8 cellular contexts compared by ENCODE assay signal in genomic region chr1:235648407-235648907, GRCh38. TPM values are rescaled to one million over a fixed set of nuclear protein-coding genes. Genes with fewer than 3 reads are reported as not detected.
A peak's percentile ranks its signal among the peaks of the same experiment; 100 is the strongest.
DNase-seq lines count a peak whose midpoint lies in the region; ATAC-seq, FAIRE-seq and TF ChIP-seq lines count a peak whose summit lies in the region.

No MANE protein-coding gene starts in this region.

- FAIRE-seq in GM19239 (lab: Jason Lieb, UNC) (no peak), GM12892 (lab: Jason Lieb, UNC) (no peak)

- peak; percentile 27 for ATAC-seq in left lung

- H3K36me3 ChIP-seq in left lung: no peaks in the 10 kb centered on the region

- no peaks in the 10 kb centered on the region for H3K36me3 Mint-ChIP-seq in activated naive CD8-positive, alpha-beta T cell treated with anti-CD3 and anti-CD28 coated beads for 36 hours

- H3K27me3 Mint-ChIP-seq in activated naive CD8-positive, alpha-beta T cell treated with anti-CD3 and anti-CD28 coated beads for 36 hours: peaks cover 76% of the 10 kb centered on the region

- DNase-seq in COR-L47 (lab: John Stamatoyannopoulos, UW): peak; percentile 77
- peak; percentile 85 for DNase-seq in NCI-H1092 (lab: John Stamatoyannopoulos, UW)
- no peak for DNase-seq in activated naive CD8-positive, alpha-beta T cell treated with anti-CD3 and anti-CD28 coated beads for 36 hours
- DNase-seq in left lung: no peak
- no peak for DNase-seq in GM19239 (ENCODE audit: insufficient read length, low spot score)
- no peak for DNase-seq in posterior vena cava (ENCODE audit: low spot score)
- no peak for DNase-seq in GM12892 (ENCODE audit: insufficient read length)
- no peak for DNase-seq in mucosa of gallbladder (ENCODE audit: low spot score)

- H3K27ac ChIP-seq in left lung: no peak overlapping the region

- intact Hi-C loops in left lung (cut with DNase I) (no loop called here), posterior vena cava (cut with DNase I) (no loop called here)

- TF ChIP-seq POLR2A in GM12892 (IDR thresholded peaks at IDR 0.05; ENCODE audit: low read depth, low read length): no peak

- H3K4me1 Mint-ChIP-seq in activated naive CD8-positive, alpha-beta T cell treated with anti-CD3 and anti-CD28 coated beads for 36 hours: peaks cover 7% of the 10 kb centered on the region

- no peak for TF ChIP-seq CTCF in left lung (IDR thresholded peaks at IDR 0.05)

- H3K4me3 ChIP-seq in left lung: peak overlapping the region in 1 of 2 donors; percentile 38

- peaks cover 1% of the 10 kb centered on the region for H3K9me3 Mint-ChIP-seq in activated naive CD8-positive, alpha-beta T cell treated with anti-CD3 and anti-CD28 coated beads for 36 hours

- H3K4me1 ChIP-seq in left lung: peaks cover 10 to 28% of the 10 kb centered on the region in 2 donors

- peaks cover 55 to 100% of the 10 kb centered on the region in 2 donors for H3K27me3 ChIP-seq in left lung

- peak overlapping the region; percentile 77 for H3K4me3 Mint-ChIP-seq in activated naive CD8-positive, alpha-beta T cell treated with anti-CD3 and anti-CD28 coated beads for 36 hours

- H3K9me3 ChIP-seq in left lung: no peaks in the 10 kb centered on the region

- H3K27ac Mint-ChIP-seq in activated naive CD8-positive, alpha-beta T cell treated with anti-CD3 and anti-CD28 coated beads for 36 hours: no peak overlapping the region

RNA-seq across cellular contexts. Expression of gene GNG4, which starts 1.1 kb away (rescaled TPM):
- total RNA-seq in activated naive CD8-positive, alpha-beta T cell treated with anti-CD3 and anti-CD28 coated beads for 36 hours: 1 to 10 TPM; 1.4 to 1.9 TPM
- total RNA-seq in left lung (not detected), posterior vena cava (under 1 TPM; 0.32 to 0.38 TPM), mucosa of gallbladder (0.12 TPM)
- polyA plus RNA-seq in GM12892 (2012; ENCODE audit: missing spikeins): not detected

Comparison
In these comparisons a context has a peak if more than half of its experiments do, and no peak if none do; other contexts are left out.
1. DNase-seq: peak in COR-L47 (single experiment) and NCI-H1092 (single experiment); none in activated naive CD8-positive, alpha-beta T cell treated with anti-CD3 and anti-CD28 coated beads for 36 hours (single experiment), left lung (0 of 2), GM19239 (single experiment), posterior vena cava (single experiment), GM12892 (single experiment) and mucosa of gallbladder (single experiment).